Comparison of ENCODE assay signal across 15 cellular contexts in genomic region chr18:63661746-63662145, GRCh38. TPM values are rescaled to one million over a fixed set of nuclear protein-coding genes. Genes with fewer than 3 reads are reported as not detected.
"Had no signal": no experiment of that assay in that cellular context is flagged by ENCODE, and none has a peak within 500 bp of the region (broad histone marks: within the 10 kb centered on the region; RNA-seq: fewer than 3 reads in every experiment).

SERPINB3 (minus strand) TSS chr18:63661893; CDS start chr18:63661216, 677 bp downstream.

RNA-seq across cellular contexts. Expression of gene SERPINB3, which starts in this region (rescaled TPM):
- total RNA-seq: activated B cell treated with CpG ODN at 0.5 μM for 24 hours; activated CD4-positive, alpha-beta memory T cell treated with anti-CD3 and anti-CD28 coated beads for 36 hours; activated naive CD4-positive, alpha-beta T cell treated with anti-CD3 and anti-CD28 coated beads for 36 hours; activated naive CD4-positive, alpha-beta T cell treated with anti-CD3 and anti-CD28 coated beads, Interleukin-2, amount 50 U/mL, for 72 hours; activated T-cell treated with anti-CD3 and anti-CD28 coated beads, Interleukin-2, amount 50 U/mL, for 4 hours; activated T-helper 1 cell treated with anti-CD3 and anti-CD28 coated beads, Interleukin-12 subunit alpha, Interleukin-12 subunit beta, Interleukin-2, Interleukin-4 antibody, amounts not matched to agents 30 ng/mL and 10 ng/mL and 1 ng/mL, durations not matched to agents 14 hours and 24 hours and 36 hours; adrenal gland; astrocyte; body of pancreas; breast epithelium; Peyer's patch; Right ventricle myocardium inferior; SK-MEL-5; T-cell; T-helper 17 cell had no signal
